ENCODE assay signal across 8 cellular contexts in the genomic region with DNA sequence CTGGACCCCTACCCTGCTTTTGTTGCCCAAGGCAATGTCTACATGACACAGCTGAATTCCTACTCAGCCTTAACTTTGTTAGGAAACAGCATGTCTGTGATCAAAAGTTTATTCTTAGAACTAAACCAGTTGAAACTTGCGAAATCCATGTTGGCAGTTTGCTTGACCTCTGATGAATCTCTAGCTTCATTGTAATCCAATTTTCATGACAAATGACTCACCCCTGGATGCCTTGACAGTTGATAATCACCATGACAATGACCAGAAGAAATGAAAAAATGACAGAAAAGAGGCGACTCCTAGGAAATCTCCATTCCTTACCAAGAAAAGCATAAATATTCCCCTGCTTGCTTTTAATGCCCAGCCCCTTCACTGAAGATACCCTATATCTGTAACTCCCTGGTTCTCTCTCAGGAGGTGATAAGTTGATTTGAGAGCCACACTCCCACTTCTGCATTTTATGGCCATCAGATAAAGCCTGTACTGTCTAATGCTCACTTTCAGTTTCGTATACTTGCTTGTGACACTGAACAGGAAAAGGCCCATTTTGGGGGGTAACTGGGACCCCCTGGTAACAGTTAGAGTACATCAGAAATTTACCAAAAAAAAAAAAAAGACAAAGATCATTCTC.
DNase-seq lines count a peak whose midpoint lies in the region; ATAC-seq, FAIRE-seq and TF ChIP-seq lines count a peak whose summit lies in the region.

No MANE protein-coding gene starts in this region.

- RAD21 ChIA-PET in GM12878 (lab: Charles Lee; ENCODE audit: unreplicated experiment): interaction anchor here (1.5 kb wide), 1 partner anchor 10 kb away, joined by 4 read pairs; no protein-coding TSS in a partner anchor

- BruUV-seq in GM12878 (replicated peaks; lab: Mats Ljungman, UMichigan): no TSS peak

- 52% methylated on average over 3 of the region's 3 CpGs for WGBS in GM12878 (ENCODE audit: insufficient coverage, insufficient replicate concordance, low lambda C conversion rate, missing lambda C conversion rate)
- WGBS in trophoblast cell (ENCODE audit: extremely low coverage, insufficient coverage, insufficient read length): no CpG with 5 or more reads among the region's 3 CpGs

- H2AFZ ChIP-seq in GM12878 (ENCODE audit: control insufficient read depth, low read depth, low read length) (no peak overlapping the region), trophoblast cell (ENCODE audit: insufficient read depth, low read length, poor library complexity) (no peak overlapping the region)

- H3K14ac ChIP-seq in trophoblast cell (ENCODE audit: low read length): no peak overlapping the region

- H2BK12ac ChIP-seq in trophoblast cell (ENCODE audit: low read length): no peak overlapping the region

- CTCF ChIA-PET in GM12878 (lab: Yijun Ruan, JAX): interaction anchor here (0.6 to 1.0 kb wide), 2 partner anchors 62 to 917 kb away, joined by 3 read pairs; no protein-coding TSS in a partner anchor

- H3K18ac ChIP-seq in trophoblast cell (ENCODE audit: low read length): no peak overlapping the region

- in situ Hi-C loops in GM12878 (cut with MboI): no loop called here

- H3K27me3 ChIP-seq in HL-60 (ENCODE audit: insufficient read depth, poor library complexity, severe bottlenecking) (no peaks in the 10 kb centered on the region), GM12878 (replicated peaks in 1 of 2; ENCODE audit: control insufficient read depth in 2 of 2, insufficient read depth in 2 of 2, low read length in 1 of 2) (no peaks in the 10 kb centered on the region), trophoblast cell (ENCODE audit: insufficient read depth, low read length) (no peaks in the 10 kb centered on the region)

- H4K12ac ChIP-seq in trophoblast cell (ENCODE audit: low read depth, low read length): no peak overlapping the region

- no peaks in the 10 kb centered on the region for H3K36me3 ChIP-seq in GM12878 (ENCODE audit: control insufficient read depth in 2 of 2, insufficient read depth in 2 of 2, low read length in 1 of 2)
- H3K36me3 ChIP-seq in trophoblast cell (ENCODE audit: control insufficient read depth in 1 of 2, insufficient read depth in 2 of 2, low read length in 2 of 2): no peaks in the 10 kb centered on the region

- H3K9ac ChIP-seq in GM12878 (ENCODE audit: control insufficient read depth, insufficient read depth, low read length): no peak overlapping the region
- no peak overlapping the region for H3K9ac ChIP-seq in trophoblast cell (ENCODE audit: low read length)

- intact Hi-C loops in GM12878 (cut with micrococcal nuclease; ENCODE audit: unreplicated experiment): no loop called here

- no peaks in the 10 kb centered on the region for H3K79me1 ChIP-seq in trophoblast cell (ENCODE audit: low read length)

- peak overlapping the region; percentile 32 for H4K91ac ChIP-seq in trophoblast cell (ENCODE audit: low read depth, low read length)

- TF ChIP-seq POLR2A in GM12878 (IDR thresholded peaks at IDR 0.05; ENCODE audit: low read depth, low read length): no peak

- POLR2A ChIA-PET in GM12878 (lab: Charles Lee): interaction anchor here (1.2 to 1.8 kb wide), 2 partner anchors 11 to 18 kb away, joined by 3 to 6 read pairs; no protein-coding TSS in a partner anchor

- H2AK5ac ChIP-seq in trophoblast cell (ENCODE audit: low read length): no peak overlapping the region

- TF ChIP-seq CTCF in HL-60 (IDR thresholded peaks at IDR 0.05; ENCODE audit: insufficient read depth, low read length) (no peak), GM12878 (IDR thresholded peaks at IDR 0.05 in 2 of 3, conservative IDR thresholded peaks at IDR 0.05 in 1 of 3; ENCODE audit: control insufficient read depth in 2 of 3, extremely low read depth in 1 of 3, insufficient read depth in 1 of 3, low read depth in 3 of 3, low read length in 3 of 3) (no peak)

- H3K23ac ChIP-seq in trophoblast cell (ENCODE audit: low read length): no peak overlapping the region

- peak; percentile 60 to 78; a peak in 3 of 4 replicates for TF ChIP-seq EP300 in GM12878 (IDR thresholded peaks at IDR 0.05; ENCODE audit: borderline replicate concordance in 1 of 2, control insufficient read depth in 1 of 2, low read depth in 2 of 2, low read length in 2 of 2)

- no peak overlapping the region for H2BK120ac ChIP-seq in trophoblast cell (ENCODE audit: insufficient read depth, low read length, poor library complexity)

- peak; percentile 96 for ATAC-seq in GM21381 (IDR thresholded peaks at IDR 0.05; ENCODE audit: unreplicated experiment)
- ATAC-seq in GM12878: peak; percentile 90

- H2BK5ac ChIP-seq in trophoblast cell (ENCODE audit: low read depth, low read length, poor library complexity): no peak overlapping the region

- SMC1A ChIA-PET in GM12878 (lab: Charles Lee; ENCODE audit: uncharacterized antibody, unreplicated experiment): interaction anchor here (0.7 to 1.4 kb wide), 3 partner anchors 8 to 74 kb away, joined by 3 to 4 read pairs (median 3); no protein-coding TSS in a partner anchor

- no peaks in the 10 kb centered on the region for H4K20me1 ChIP-seq in GM12878 (ENCODE audit: control insufficient read depth, insufficient read depth)

- no peak overlapping the region for H3K4me3 ChIP-seq in HL-60 (replicated peaks; ENCODE audit: insufficient read depth, low read length)
- no peak overlapping the region; the same call in 1 of the 2 replicates for H3K4me3 ChIP-seq in GM12878
- no peak overlapping the region for H3K4me3 ChIP-seq in trophoblast cell (ENCODE audit: low read depth, low read length)

- H3K9me3 ChIP-seq in GM12878 (replicated peaks; ENCODE audit: control insufficient read depth, insufficient read depth, low read length) (no peaks in the 10 kb centered on the region; the same call in 2 of the 3 replicates), trophoblast cell (ENCODE audit: insufficient read depth, low read depth, low read length) (no peaks in the 10 kb centered on the region)

- no peak for TF ChIP-seq RAD21 in GM12878 (IDR thresholded peaks at IDR 0.05; ENCODE audit: insufficient read depth, low read depth, low read length)

- DNase-seq in HL-60 (ENCODE audit: low read depth in 1 of 2, low spot score in 1 of 2) (peak; percentile 21 to 69), GM12878 (ENCODE audit: low read depth, low spot score) (no peak), trophoblast cell (peak; percentile 90 to 99), epidermal melanocyte (ENCODE audit: insufficient read length, low spot score) (no peak), SHP77 treated with DMSO at 0.1 percent for 48 hours (lab: John Stamatoyannopoulos, UW) (no peak), SW480 (ENCODE audit: low spot score) (no peak), NCI-H1092 treated with DMSO at 0.1 percent for 48 hours (lab: John Stamatoyannopoulos, UW) (no peak)

- no peaks in the 10 kb centered on the region for H3K79me2 ChIP-seq in GM12878 (ENCODE audit: control insufficient read depth, insufficient read depth, low read length)
- H3K79me2 ChIP-seq in trophoblast cell (ENCODE audit: control insufficient read depth, insufficient read depth, low read length, poor library complexity): no peaks in the 10 kb centered on the region

- H3K4me1 ChIP-seq in GM12878 (ENCODE audit: control insufficient read depth, insufficient read depth, low read length) (no peaks in the 10 kb centered on the region), trophoblast cell (ENCODE audit: control insufficient read depth in 1 of 2, insufficient read depth in 2 of 2, low read length in 2 of 2) (peaks cover 6% of the 10 kb centered on the region in 2 experiments)

- H3K27ac ChIP-seq in HL-60 (replicated peaks) (peak overlapping the region; percentile 52), GM12878 (ENCODE audit: control insufficient read depth, insufficient read depth) (peak overlapping the region; percentile 31; the same call in 1 of the 2 replicates), trophoblast cell (ENCODE audit: low read depth, low read length) (peak overlapping the region; percentile 49)

- FAIRE-seq in GM12878 (lab: Jason Lieb, UNC): peak; percentile 7

- H3K4ac ChIP-seq in trophoblast cell (ENCODE audit: low read depth, low read length): no peak overlapping the region

- no peak overlapping the region for H4K8ac ChIP-seq in trophoblast cell (ENCODE audit: low read depth, low read length)

- H3K4me2 ChIP-seq in GM12878 (ENCODE audit: control insufficient read depth, insufficient read depth) (no peak overlapping the region), trophoblast cell (ENCODE audit: low read length) (no peak overlapping the region)

TF ChIP-seq in GM12878, 131 proteins besides CTCF, POLR2A, EP300 and RAD21 (continues in another document):
- no peak for TF ChIP-seq SMAD1 (IDR thresholded peaks at IDR 0.05; ENCODE audit: low read depth, partially characterized antibody)
- no peak for TF ChIP-seq JUND (IDR thresholded peaks at IDR 0.05; ENCODE audit: low read depth, low read length)
- no peak for TF ChIP-seq CREB1 (IDR thresholded peaks at IDR 0.05; ENCODE audit: low read depth)
- TF ChIP-seq TAF1 (IDR thresholded peaks at IDR 0.05; ENCODE audit: borderline replicate concordance, low read depth, low read length): no peak
- TF ChIP-seq, protein P1, sequence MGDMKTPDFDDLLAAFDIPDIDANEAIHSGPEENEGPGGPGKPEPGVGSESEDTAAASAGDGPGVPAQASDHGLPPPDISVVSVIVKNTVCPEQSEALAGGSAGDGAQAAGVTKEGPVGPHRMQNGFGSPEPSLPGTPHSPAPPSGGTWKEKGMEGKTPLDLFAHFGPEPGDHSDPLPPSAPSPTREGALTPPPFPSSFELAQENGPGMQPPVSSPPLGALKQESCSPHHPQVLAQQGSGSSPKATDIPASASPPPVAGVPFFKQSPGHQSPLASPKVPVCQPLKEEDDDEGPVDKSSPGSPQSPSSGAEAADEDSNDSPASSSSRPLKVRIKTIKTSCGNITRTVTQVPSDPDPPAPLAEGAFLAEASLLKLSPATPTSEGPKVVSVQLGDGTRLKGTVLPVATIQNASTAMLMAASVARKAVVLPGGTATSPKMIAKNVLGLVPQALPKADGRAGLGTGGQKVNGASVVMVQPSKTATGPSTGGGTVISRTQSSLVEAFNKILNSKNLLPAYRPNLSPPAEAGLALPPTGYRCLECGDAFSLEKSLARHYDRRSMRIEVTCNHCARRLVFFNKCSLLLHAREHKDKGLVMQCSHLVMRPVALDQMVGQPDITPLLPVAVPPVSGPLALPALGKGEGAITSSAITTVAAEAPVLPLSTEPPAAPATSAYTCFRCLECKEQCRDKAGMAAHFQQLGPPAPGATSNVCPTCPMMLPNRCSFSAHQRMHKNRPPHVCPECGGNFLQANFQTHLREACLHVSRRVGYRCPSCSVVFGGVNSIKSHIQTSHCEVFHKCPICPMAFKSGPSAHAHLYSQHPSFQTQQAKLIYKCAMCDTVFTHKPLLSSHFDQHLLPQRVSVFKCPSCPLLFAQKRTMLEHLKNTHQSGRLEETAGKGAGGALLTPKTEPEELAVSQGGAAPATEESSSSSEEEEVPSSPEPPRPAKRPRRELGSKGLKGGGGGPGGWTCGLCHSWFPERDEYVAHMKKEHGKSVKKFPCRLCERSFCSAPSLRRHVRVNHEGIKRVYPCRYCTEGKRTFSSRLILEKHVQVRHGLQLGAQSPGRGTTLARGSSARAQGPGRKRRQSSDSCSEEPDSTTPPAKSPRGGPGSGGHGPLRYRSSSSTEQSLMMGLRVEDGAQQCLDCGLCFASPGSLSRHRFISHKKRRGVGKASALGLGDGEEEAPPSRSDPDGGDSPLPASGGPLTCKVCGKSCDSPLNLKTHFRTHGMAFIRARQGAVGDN (IDR thresholded peaks at IDR 0.05): no peak
- no peak for TF ChIP-seq PML (IDR thresholded peaks at IDR 0.05; ENCODE audit: low read length)

Comparison
In these comparisons a context has a peak if more than half of its experiments do, and no peak if none do; other contexts are left out.
1. DNase-seq: peak in HL-60 (2 of 2) and trophoblast cell (2 of 2); none in GM12878 (single experiment), epidermal melanocyte (single experiment), SHP77 treated with DMSO at 0.1 percent for 48 hours (single experiment), SW480 (single experiment) and NCI-H1092 treated with DMSO at 0.1 percent for 48 hours (single experiment).
2. Peak in every context shown above with its lines, with median percentiles within 50 percentile points of each other: H3K27ac ChIP-seq.